ENCODE assay signal across 35 cellular contexts in the genomic region with DNA sequence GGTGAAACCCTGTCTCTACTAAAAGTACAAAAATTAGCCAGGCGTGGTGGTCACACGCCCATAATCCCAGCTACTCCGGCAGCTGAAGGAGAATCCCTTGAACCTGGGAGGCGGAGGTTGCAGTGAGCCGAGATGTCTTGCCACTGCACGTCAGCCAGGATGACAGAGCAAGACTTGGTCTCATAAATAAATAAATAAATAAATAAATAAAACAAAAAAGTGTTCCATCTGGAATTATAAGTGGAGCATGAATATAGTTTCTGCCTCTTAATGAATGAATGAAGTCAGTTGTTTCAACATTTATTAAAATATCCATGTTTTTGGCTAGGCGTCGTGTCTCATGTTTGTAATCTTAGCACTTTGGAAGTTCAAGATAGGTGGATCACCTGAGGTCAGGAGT. TPM values are rescaled to one million over a fixed set of nuclear protein-coding genes. Genes with fewer than 3 reads are reported as not detected.
"Had no signal": no experiment of that assay in that cellular context is flagged by ENCODE, and none has a peak within 500 bp of the region (broad histone marks: within the 10 kb centered on the region; RNA-seq: fewer than 3 reads in every experiment).

No MANE protein-coding gene starts in this region.

- H3K4me1 ChIP-seq: ascending aorta, body of pancreas, breast epithelium had no signal

- H3K27me3 Mint-ChIP-seq: activated naive CD4-positive, alpha-beta T cell treated with anti-CD3 and anti-CD28 coated beads, Interleukin-2, amount 10 ng/mL, durations not matched to agents 7 days and 5 days; activated naive CD4-positive, alpha-beta T cell treated with anti-CD3 and anti-CD28 coated beads, Interleukin-2, amount 50 U/mL, for 24 hours; activated naive CD8-positive, alpha-beta T cell; activated naive CD8-positive, alpha-beta T cell treated with anti-CD3 and anti-CD28 coated beads for 36 hours; activated naive CD8-positive, alpha-beta T cell treated with anti-CD3 and anti-CD28 coated beads, Interleukin-2, amount 10 ng/mL, durations not matched to agents 7 days and 5 days; activated naive CD8-positive, alpha-beta T cell treated with anti-CD3 and anti-CD28 coated beads, Interleukin-2, amount 50 U/mL, for 24 hours; activated T-cell treated with anti-CD3 and anti-CD28 coated beads, Interleukin-2, amount 50 U/mL, for 24 hours; activated T-helper 17 cell treated with anti-CD3 and anti-CD28 coated beads, Interleukin-2, amount 50 U/mL, for 72 hours; brain; central memory CD8-positive, alpha-beta T cell had no signal

- H3K4me3 ChIP-seq: adrenal gland, ascending aorta, body of pancreas, breast epithelium, cardiac muscle cell had no signal

- H3K4me1 Mint-ChIP-seq: activated naive CD4-positive, alpha-beta T cell treated with anti-CD3 and anti-CD28 coated beads, Interleukin-2, amount 10 ng/mL, durations not matched to agents 7 days and 5 days; activated naive CD4-positive, alpha-beta T cell treated with anti-CD3 and anti-CD28 coated beads, Interleukin-2, amount 50 U/mL, for 24 hours; activated naive CD8-positive, alpha-beta T cell treated with anti-CD3 and anti-CD28 coated beads, Interleukin-2, amount 50 U/mL, for 24 hours; activated T-helper 17 cell treated with anti-CD3 and anti-CD28 coated beads, Interleukin-2, amount 50 U/mL, for 72 hours had no signal

- H3K36me3 ChIP-seq: adrenal gland, ascending aorta, brain microvascular endothelial cell, breast epithelium, cardiac muscle cell had no signal

- H3K4me3 Mint-ChIP-seq: activated naive CD4-positive, alpha-beta T cell treated with anti-CD3 and anti-CD28 coated beads for 36 hours; activated naive CD4-positive, alpha-beta T cell treated with anti-CD3 and anti-CD28 coated beads, Interleukin-2, amount 10 ng/mL, durations not matched to agents 7 days and 5 days; activated naive CD4-positive, alpha-beta T cell treated with anti-CD3 and anti-CD28 coated beads, Interleukin-2, amount 50 U/mL, for 24 hours; activated naive CD8-positive, alpha-beta T cell; activated naive CD8-positive, alpha-beta T cell treated with anti-CD3 and anti-CD28 coated beads for 36 hours; activated naive CD8-positive, alpha-beta T cell treated with anti-CD3 and anti-CD28 coated beads, Interleukin-2, amount 10 ng/mL, durations not matched to agents 7 days and 5 days; activated naive CD8-positive, alpha-beta T cell treated with anti-CD3 and anti-CD28 coated beads, Interleukin-2, amount 50 U/mL, for 24 hours; activated T-cell treated with anti-CD3 and anti-CD28 coated beads, Interleukin-2, amount 50 U/mL, for 24 hours; activated T-cell treated with anti-CD3 and anti-CD28 coated beads, Interleukin-2, amount 50 U/mL, for 4 hours; activated T-cell treated with anti-CD3 and anti-CD28 coated beads, Interleukin-2, amount 50 U/mL, for 72 hours; activated T-helper 1 cell treated with anti-CD3 and anti-CD28 coated beads, Interleukin-12 subunit alpha, Interleukin-12 subunit beta, Interleukin-2, Interleukin-4 antibody, amounts not matched to agents 30 ng/mL and 10 ng/mL and 1 ng/mL, durations not matched to agents 14 hours and 24 hours and 36 hours; activated T-helper 17 cell treated with anti-CD3 and anti-CD28 coated beads, Interleukin-2, amount 50 U/mL, for 72 hours; brain; central memory CD8-positive, alpha-beta T cell had no signal

- H3K27ac ChIP-seq: adrenal gland, ascending aorta, body of pancreas, brain microvascular endothelial cell, breast epithelium, cardiac muscle cell had no signal

- H3K27me3 ChIP-seq: adrenal gland, ascending aorta, body of pancreas, brain microvascular endothelial cell, breast epithelium, cardiac muscle cell had no signal

- H3K27ac Mint-ChIP-seq: activated naive CD4-positive, alpha-beta T cell treated with anti-CD3 and anti-CD28 coated beads for 36 hours; activated naive CD4-positive, alpha-beta T cell treated with anti-CD3 and anti-CD28 coated beads, Interleukin-2, amount 10 ng/mL, durations not matched to agents 7 days and 5 days; activated naive CD4-positive, alpha-beta T cell treated with anti-CD3 and anti-CD28 coated beads, Interleukin-2, amount 50 U/mL, for 24 hours; activated naive CD8-positive, alpha-beta T cell; activated naive CD8-positive, alpha-beta T cell treated with anti-CD3 and anti-CD28 coated beads for 36 hours; activated naive CD8-positive, alpha-beta T cell treated with anti-CD3 and anti-CD28 coated beads, Interleukin-2, amount 10 ng/mL, durations not matched to agents 7 days and 5 days; activated naive CD8-positive, alpha-beta T cell treated with anti-CD3 and anti-CD28 coated beads, Interleukin-2, amount 50 U/mL, for 24 hours; activated T-cell treated with anti-CD3 and anti-CD28 coated beads, Interleukin-2, amount 50 U/mL, for 72 hours; activated T-helper 1 cell treated with anti-CD3 and anti-CD28 coated beads, Interleukin-12 subunit alpha, Interleukin-12 subunit beta, Interleukin-2, Interleukin-4 antibody, amounts not matched to agents 30 ng/mL and 10 ng/mL and 1 ng/mL, durations not matched to agents 14 hours and 24 hours and 36 hours; activated T-helper 17 cell treated with anti-CD3 and anti-CD28 coated beads, Interleukin-2, amount 50 U/mL, for 72 hours had no signal

- H3K9me3 Mint-ChIP-seq: activated naive CD4-positive, alpha-beta T cell treated with anti-CD3 and anti-CD28 coated beads for 36 hours; activated naive CD4-positive, alpha-beta T cell treated with anti-CD3 and anti-CD28 coated beads, Interleukin-2, amount 10 ng/mL, durations not matched to agents 7 days and 5 days; activated naive CD4-positive, alpha-beta T cell treated with anti-CD3 and anti-CD28 coated beads, Interleukin-2, amount 50 U/mL, for 24 hours; activated naive CD4-positive, alpha-beta T cell treated with anti-CD3 and anti-CD28 coated beads, Interleukin-2, amount 50 U/mL, for 72 hours; activated naive CD8-positive, alpha-beta T cell treated with anti-CD3 and anti-CD28 coated beads for 36 hours; activated naive CD8-positive, alpha-beta T cell treated with anti-CD3 and anti-CD28 coated beads, Interleukin-2, amount 10 ng/mL, durations not matched to agents 7 days and 5 days; activated naive CD8-positive, alpha-beta T cell treated with anti-CD3 and anti-CD28 coated beads, Interleukin-2, amount 50 U/mL, for 24 hours; activated T-cell treated with anti-CD3 and anti-CD28 coated beads, Interleukin-2, amount 50 U/mL, for 24 hours; activated T-cell treated with anti-CD3 and anti-CD28 coated beads, Interleukin-2, amount 50 U/mL, for 4 hours; activated T-cell treated with anti-CD3 and anti-CD28 coated beads, Interleukin-2, amount 50 U/mL, for 72 hours; activated T-helper 1 cell treated with anti-CD3 and anti-CD28 coated beads, Interleukin-12 subunit alpha, Interleukin-12 subunit beta, Interleukin-2, Interleukin-4 antibody, amounts not matched to agents 30 ng/mL and 10 ng/mL and 1 ng/mL, durations not matched to agents 14 hours and 24 hours and 36 hours; activated T-helper 17 cell treated with anti-CD3 and anti-CD28 coated beads, Interleukin-2, amount 50 U/mL, for 72 hours; activated T-helper 2 cell treated with anti-CD3 and anti-CD28 coated beads, Interferon-gamma antibody, Interleukin-2, Interleukin-4, amounts not matched to agents 10 μg/mL and 5 μg/mL and 100 μg/mL, durations not matched to agents 14 hours and 24 hours and 36 hours; central memory CD8-positive, alpha-beta T cell had no signal

- DNase-seq: activated effector memory CD4-positive, alpha-beta T cell treated with anti-CD3 and anti-CD28 coated beads, Interleukin-2, amount 50 U/mL, for 16 hours; activated effector memory CD4-positive, alpha-beta T cell treated with Interleukin-2 at 50 U/mL for 16 hours; activated gamma-delta T cell; activated gamma-delta T cell treated with Interleukin-2 at 50 U/mL for 16 hours; activated naive CD4-positive, alpha-beta T cell; activated naive CD4-positive, alpha-beta T cell treated with anti-CD3 and anti-CD28 coated beads for 36 hours; activated naive CD4-positive, alpha-beta T cell treated with anti-CD3 and anti-CD28 coated beads, Interleukin-2, amount 10 ng/mL, durations not matched to agents 7 days and 5 days; activated naive CD4-positive, alpha-beta T cell treated with anti-CD3 and anti-CD28 coated beads, Interleukin-2, amount 50 U/mL, for 16 hours; activated naive CD4-positive, alpha-beta T cell treated with Interleukin-2 at 50 U/mL for 16 hours; activated naive CD8-positive, alpha-beta T cell treated with anti-CD3 and anti-CD28 coated beads for 36 hours; activated naive CD8-positive, alpha-beta T cell treated with anti-CD3 and anti-CD28 coated beads, Interleukin-2, amount 10 ng/mL, durations not matched to agents 7 days and 5 days; activated naive CD8-positive, alpha-beta T cell treated with anti-CD3 and anti-CD28 coated beads, Interleukin-2, amount 50 U/mL, for 24 hours; activated T-cell treated with anti-CD3 and anti-CD28 coated beads, Interleukin-2, amount 50 U/mL, for 1 hour; activated T-cell treated with anti-CD3 and anti-CD28 coated beads, Interleukin-2, amount 50 U/mL, for 24 hours; activated T-cell treated with anti-CD3 and anti-CD28 coated beads, Interleukin-2, amount 50 U/mL, for 4 hours; activated T-cell treated with anti-CD3 and anti-CD28 coated beads, Interleukin-2, amount 50 U/mL, for 48 hours; activated T-cell treated with anti-CD3 and anti-CD28 coated beads, Interleukin-2, amount 50 U/mL, for 72 hours; adrenal gland; amniotic stem cell; aorta; body of pancreas; central memory CD4-positive, alpha-beta T cell; cerebellar nuclear complex had no signal

- H3K9me3 ChIP-seq: ascending aorta, body of pancreas, breast epithelium had no signal

RNA-seq across cellular contexts. Expression of gene MRPL48, which starts 27.1 kb away (rescaled TPM):
- total RNA-seq: ascending aorta had no signal
